In genomic region chr11:123247813-123248379, GRCh38 we compare ENCODE assay signal across 11 cellular contexts. TPM values are rescaled to one million over a fixed set of nuclear protein-coding genes. Genes with fewer than 3 reads are reported as not detected.
DNase-seq lines count a peak whose midpoint lies in the region; ATAC-seq, FAIRE-seq and TF ChIP-seq lines count a peak whose summit lies in the region.
"Had no signal": no experiment of that assay in that cellular context is flagged by ENCODE, and none has a peak within 500 bp of the region (broad histone marks: within the 10 kb centered on the region; RNA-seq: fewer than 3 reads in every experiment).

No MANE protein-coding gene starts in this region.

- CTCF ChIA-PET in HCT116 (lab: Charles Lee) (interaction anchor here (0.7 to 3.6 kb wide), 28 partner anchors 10 to 613 kb away, joined by 3 to 78 read pairs (median 4); no protein-coding TSS in a partner anchor), GM12878 (lab: Yijun Ruan, JAX) (interaction anchor here (0.7 to 4.9 kb wide), 52 partner anchors 9 to 1473 kb away, joined by 3 to 117 read pairs (median 5); no protein-coding TSS in a partner anchor)

- intact Hi-C loops in HCT116 (cut with micrococcal nuclease) (loop anchor here (1.0 kb wide), 1 partner anchor 137 kb away; no protein-coding TSS in a partner anchor), GM12878 (cut with micrococcal nuclease; ENCODE audit: unreplicated experiment) (loop anchor here (1.0 to 5.0 kb wide), 3 partner anchors 81 to 231 kb away; no protein-coding TSS in a partner anchor), head of caudate nucleus (cut with DNase I) (loop anchor here (2.0 kb wide), 1 partner anchor 137 kb away; no protein-coding TSS in a partner anchor)

- FAIRE-seq in GM12878 (lab: Jason Lieb, UNC): no peak

- H3K36me3 ChIP-seq in BLaER1: no peaks in the 10 kb centered on the region
- no peaks in the 10 kb centered on the region for H3K36me3 ChIP-seq in HCT116 (ENCODE audit: control insufficient read depth in 1 of 2, insufficient read depth in 2 of 2, low read length in 2 of 2)
- H3K36me3 ChIP-seq in GM12878 (ENCODE audit: control insufficient read depth in 2 of 2, insufficient read depth in 2 of 2, low read length in 1 of 2): no peaks in the 10 kb centered on the region

- POLR2A ChIA-PET in HCT116 (lab: Charles Lee): interaction anchor here (0.7 to 1.6 kb wide), 3 partner anchors 14 to 186 kb away, joined by 3 to 5 read pairs (median 4); partner anchors contain the start of gene HSPA8
- POLR2A ChIA-PET in GM12878 (lab: Charles Lee): interaction anchor here (0.6 to 1.0 kb wide), 2 partner anchors 189 to 395 kb away, joined by 3 to 5 read pairs; no protein-coding TSS in a partner anchor

- H3K9ac ChIP-seq in BLaER1: no peak overlapping the region
- no peak overlapping the region for H3K9ac ChIP-seq in HCT116 (ENCODE audit: low read length)
- no peak overlapping the region for H3K9ac ChIP-seq in GM12878 (ENCODE audit: control insufficient read depth, insufficient read depth, low read length)

- H3K4me2 ChIP-seq in BLaER1: peak overlapping the region; percentile 21; the same call in 1 of the 2 replicates
- no peak overlapping the region for H3K4me2 ChIP-seq in HCT116 (ENCODE audit: low read length)
- no peak overlapping the region for H3K4me2 ChIP-seq in GM12878 (ENCODE audit: control insufficient read depth, insufficient read depth)
- H3K4me2 ChIP-seq: GM23338 had no signal

- SMC1A ChIA-PET in GM12878 (lab: Charles Lee; ENCODE audit: uncharacterized antibody, unreplicated experiment): interaction anchor here (0.7 to 4.6 kb wide), 21 partner anchors 10 to 493 kb away, joined by 3 to 47 read pairs (median 6); no protein-coding TSS in a partner anchor

- H3K27me3 ChIP-seq in BLaER1 (no peaks in the 10 kb centered on the region), HCT116 (ENCODE audit: insufficient read depth, low read length) (no peaks in the 10 kb centered on the region), GM12878 (replicated peaks in 1 of 2; ENCODE audit: control insufficient read depth in 2 of 2, insufficient read depth in 2 of 2, low read length in 1 of 2) (peaks cover 0 to 2% of the 10 kb centered on the region in 2 experiments; a peak in 1 of 4 replicates)

- WGBS in GM12878 (ENCODE audit: insufficient coverage, insufficient replicate concordance, low lambda C conversion rate, missing lambda C conversion rate): 9% methylated on average over 6 of the region's 6 CpGs

- no peaks in the 10 kb centered on the region for H4K20me1 ChIP-seq in BLaER1
- no peaks in the 10 kb centered on the region for H4K20me1 ChIP-seq in HCT116 (ENCODE audit: insufficient read depth)
- H4K20me1 ChIP-seq in GM12878 (ENCODE audit: control insufficient read depth, insufficient read depth): no peaks in the 10 kb centered on the region

- in situ Hi-C loops in GM12878 (cut with MboI): loop anchor here (5.0 kb wide), 1 partner anchor 136 kb away; no protein-coding TSS in a partner anchor

- H3K9me3 ChIP-seq in BLaER1 (no peaks in the 10 kb centered on the region), HCT116 (ENCODE audit: control insufficient read depth in 1 of 2, insufficient read depth in 1 of 2, low read depth in 1 of 2, low read length in 2 of 2) (no peaks in the 10 kb centered on the region), GM12878 (replicated peaks; ENCODE audit: control insufficient read depth, insufficient read depth, low read length) (no peaks in the 10 kb centered on the region)

- DNase-seq in HCT116 (ENCODE audit: low read depth, low spot score): no peak
- peak; percentile 51 for DNase-seq in SK-N-DZ (ENCODE audit: low spot score)
- DNase-seq in GM12878 (ENCODE audit: low read depth, low spot score): no peak
- no peak for DNase-seq in head of caudate nucleus
- DNase-seq in superior temporal gyrus (ENCODE audit: extremely low spot score): no peak
- no peak for DNase-seq in NCI-H2196 (lab: John Stamatoyannopoulos, UW; ENCODE audit: unreplicated experiment)

- BruUV-seq in HCT116 (replicated peaks; lab: Mats Ljungman, UMichigan) (no TSS peak), GM12878 (replicated peaks; lab: Mats Ljungman, UMichigan) (no TSS peak)

- peak overlapping the region; percentile 98 for H2AFZ ChIP-seq in HCT116 (ENCODE audit: low read depth, low read length, poor library complexity, severe bottlenecking)
- H2AFZ ChIP-seq in GM12878 (ENCODE audit: control insufficient read depth, low read depth, low read length): no peak overlapping the region
- H2AFZ ChIP-seq: GM23338 had no signal

- H3K4me1 ChIP-seq in BLaER1 (peaks cover 75% of the 10 kb centered on the region), HCT116 (ENCODE audit: control insufficient read depth in 1 of 2, insufficient read depth in 2 of 2, low read length in 2 of 2) (peaks cover 0 to 15% of the 10 kb centered on the region in 2 experiments; a peak in 2 of 4 replicates), GM12878 (ENCODE audit: control insufficient read depth, insufficient read depth, low read length) (no peaks in the 10 kb centered on the region; the same call in 1 of the 2 replicates)

- H3K4me3 ChIP-seq in BLaER1 (no peak overlapping the region), HCT116 (replicated peaks in 1 of 2; ENCODE audit: low read depth in 1 of 2, low read length in 2 of 2) (no peak overlapping the region), GM12878 (no peak overlapping the region)
- H3K4me3 ChIP-seq: GM23338 had no signal

- no peak overlapping the region; the same call in 1 of the 2 replicates for H3K27ac ChIP-seq in BLaER1
- H3K27ac ChIP-seq in HCT116 (ENCODE audit: low read depth, low read length): no peak overlapping the region
- H3K27ac ChIP-seq in GM12878 (ENCODE audit: control insufficient read depth, insufficient read depth): no peak overlapping the region

- RAD21 ChIA-PET in HCT116 (lab: Charles Lee; ENCODE audit: low non-redundant PET in 1 of 2, low total read pairs in 2 of 2, uncharacterized antibody in 2 of 2, unreplicated experiment in 2 of 2): interaction anchor here (0.6 to 1.7 kb wide), 9 partner anchors 13 to 145 kb away, joined by 3 to 15 read pairs (median 4); no protein-coding TSS in a partner anchor
- RAD21 ChIA-PET in GM12878 (lab: Charles Lee; ENCODE audit: unreplicated experiment): interaction anchor here (0.6 to 3.0 kb wide), 26 partner anchors 11 to 388 kb away, joined by 3 to 44 read pairs (median 4); no protein-coding TSS in a partner anchor

- no peak for TF ChIP-seq RAD21 in HCT116 (IDR thresholded peaks at IDR 0.05; ENCODE audit: low read depth)
- no peak for TF ChIP-seq RAD21 in GM12878 (IDR thresholded peaks at IDR 0.05; ENCODE audit: insufficient read depth, low read depth, low read length)

- no peaks in the 10 kb centered on the region for H3K9me2 ChIP-seq in HCT116 (ENCODE audit: insufficient read depth)

- H3K79me2 ChIP-seq in HCT116 (ENCODE audit: insufficient read depth, low read length) (no peaks in the 10 kb centered on the region), GM12878 (ENCODE audit: control insufficient read depth, insufficient read depth, low read length) (no peaks in the 10 kb centered on the region)

- TF ChIP-seq EP300 in GM12878 (IDR thresholded peaks at IDR 0.05; ENCODE audit: borderline replicate concordance in 1 of 2, control insufficient read depth in 1 of 2, low read depth in 2 of 2, low read length in 2 of 2): no peak

- no peak for ATAC-seq in HCT116
- ATAC-seq in GM12878: peak; percentile 41; the same call in 2 of the 3 replicates
- ATAC-seq in HG02973 (IDR thresholded peaks at IDR 0.05; ENCODE audit: unreplicated experiment): no peak

- TF ChIP-seq CTCF in HCT116 (IDR thresholded peaks at IDR 0.05 in 2 of 3, conservative IDR thresholded peaks at IDR 0.05 in 1 of 3; ENCODE audit: borderline replicate concordance in 1 of 3, insufficient read depth in 1 of 3, low read depth in 2 of 3, low read length in 2 of 3) (no peak), GM12878 (IDR thresholded peaks at IDR 0.05 in 2 of 3, conservative IDR thresholded peaks at IDR 0.05 in 1 of 3; ENCODE audit: control insufficient read depth in 2 of 3, extremely low read depth in 1 of 3, insufficient read depth in 1 of 3, low read depth in 3 of 3, low read length in 3 of 3) (no peak)

- TF ChIP-seq POLR2A in HCT116 (IDR thresholded peaks at IDR 0.05; ENCODE audit: borderline replicate concordance, extremely low read depth, insufficient read depth, insufficient read length) (no peak), GM12878 (IDR thresholded peaks at IDR 0.05; ENCODE audit: low read depth, low read length) (no peak)

TF ChIP-seq in HCT116, 20 proteins besides CTCF, POLR2A, EP300 and RAD21:
- no peak for TF ChIP-seq FOSL1 (IDR thresholded peaks at IDR 0.05; ENCODE audit: low read depth)

TF ChIP-seq in GM12878, 131 proteins besides CTCF, POLR2A, EP300 and RAD21 (continues in another document):
- TF ChIP-seq GATAD2B (conservative IDR thresholded peaks at IDR 0.05; ENCODE audit: low read depth): no peak
- TF ChIP-seq RUNX3 (IDR thresholded peaks at IDR 0.05; ENCODE audit: low read length): no peak

RNA-seq across cellular contexts. Expression of gene CLMP, which starts 52.8 kb away (rescaled TPM):
- total RNA-seq in HCT116 (2021; ENCODE audit: unreplicated experiment) (3.2 TPM), GM12878 (2014; rRNA removed) (0.22 TPM in 1 of 2 replicates, not detected in the other), GM12878 (2014; rRNA removed; fragmentation: Illumina TruSeq; extraction: Trizol) (0.05 TPM in 1 of 2 replicates, not detected in the other), GM12878 (2021) (0.19 and 0.21 TPM in 2 replicates)
- 0.51 and 0.90 TPM in 2 replicates for polyA plus RNA-seq in HCT116 (2012)
- polyA plus RNA-seq in SK-N-DZ (2014; cell fraction: cytosol; rRNA removed): 4.5 and 4.6 TPM in 2 replicates
- polyA plus RNA-seq in SK-N-DZ (2014; cell fraction: nucleus; rRNA removed): 1.3 and 3.8 TPM in 2 replicates
- 0.23 TPM in 1 of 2 replicates, not detected in the other for total RNA-seq in GM12878 (2013; cell fraction: nucleolus; rRNA removed)
- not detected for polyA plus RNA-seq in GM12878 (2011; ENCODE audit: low read depth)
- polyA plus RNA-seq in GM12878 (2011; rRNA removed) (not detected in 2 replicates), GM12878 (2014; fragmentation: Illumina TruSeq; extraction: Trizol) (not detected in 2 replicates), GM12878 (2014; fragmentation: Nextera tagmentation; extraction: Ambion mirVana) (under 1 TPM; 0.11 to 0.29 TPM), GM12878 (2014; rRNA removed) (0.01 and 0.03 TPM in 2 replicates), GM12878 (2016; fragmentation: Nextera tagmentation; extraction: Ambion mirVana) (under 1 TPM; 0.20 to 0.71 TPM)
- polyA plus RNA-seq in GM12878 (2011; cell fraction: cytosol; rRNA removed): not detected in 2 replicates
- not detected in 2 replicates for polyA plus RNA-seq in GM12878 (2011; cell fraction: nucleus; rRNA removed)
- polyA plus RNA-seq in GM12878 (2012): 0.06 TPM in 1 of 2 replicates, not detected in the other
- not detected in 2 replicates for polyA minus RNA-seq in GM12878 (2011; rRNA and poly(A)+ RNA removed)
- polyA minus RNA-seq in GM12878 (2011; cell fraction: cytosol; rRNA and poly(A)+ RNA removed): 0.31 and 0.80 TPM in 2 replicates
- polyA minus RNA-seq in GM12878 (2011; cell fraction: nucleus; rRNA and poly(A)+ RNA removed): not detected in 2 replicates
- total RNA-seq: B cell, HepG2 had no signal
- polyA plus RNA-seq: HepG2 had no signal
